8 cellular contexts compared by ENCODE assay signal in the genomic region with DNA sequence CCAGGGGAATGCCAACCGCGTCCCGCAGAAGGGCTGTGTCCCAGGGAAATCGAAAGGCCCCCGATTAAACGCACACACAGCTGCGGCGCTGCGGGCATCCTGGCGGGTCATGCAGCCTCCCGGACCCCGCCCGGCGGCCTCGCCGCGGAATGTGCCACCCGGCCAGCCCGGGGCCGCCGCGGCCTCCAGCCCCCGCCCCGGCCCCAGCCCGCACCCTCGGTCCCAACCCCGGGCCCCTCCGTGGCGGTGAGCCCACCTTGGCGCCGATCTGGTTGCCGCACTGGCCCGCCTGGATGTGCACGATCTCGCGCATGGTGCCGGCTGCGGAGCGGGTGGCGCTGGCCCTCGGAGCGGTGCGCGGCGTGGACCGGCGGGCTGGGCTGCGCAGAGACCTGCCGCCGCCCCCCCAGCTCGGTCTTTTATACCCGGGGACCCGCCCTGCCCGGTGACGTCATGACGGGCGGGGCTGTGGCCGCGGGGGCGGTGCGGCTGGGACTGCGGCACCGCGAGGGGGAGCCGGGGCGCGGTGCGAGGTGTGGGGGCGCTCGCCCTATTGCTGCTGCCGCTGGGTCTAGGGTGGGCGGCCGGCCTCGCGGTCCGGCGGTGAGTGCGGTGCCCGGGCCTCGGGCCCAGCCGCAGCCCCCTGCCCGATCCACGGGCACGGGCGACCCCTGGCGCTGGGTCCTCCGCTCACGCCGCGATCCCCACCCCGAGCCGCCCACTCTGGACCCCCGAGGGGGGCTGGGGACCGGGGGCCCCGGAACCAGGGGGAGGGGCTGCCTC. TPM values are rescaled to one million over a fixed set of nuclear protein-coding genes. Genes with fewer than 3 reads are reported as not detected.
DNase-seq lines count a peak whose midpoint lies in the region; ATAC-seq and TF ChIP-seq lines count a peak whose summit lies in the region.

Gene TUBB2A, minus strand, starts transcription at position 394 of the 783 bp plus-strand sequence. Its CDS starts 81 bp downstream, at position 313.

- no peaks in the 10 kb centered on the region for H3K36me3 ChIP-seq in rectal smooth muscle tissue (ENCODE audit: control insufficient read depth, insufficient read depth, low read length)
- peaks cover 0 to 7% of the 10 kb centered on the region in 2 donors for H3K36me3 ChIP-seq in vagina

- peak within 1 kb of the TSS; percentile 89 for H3K4me3 Mint-ChIP-seq in T-helper 17 cell

- H3K4me1 ChIP-seq in right cardiac atrium (ENCODE audit: control insufficient read depth, insufficient read depth, low read length) (no peaks in the 10 kb centered on the region), rectal smooth muscle tissue (ENCODE audit: control insufficient read depth, insufficient read depth, low read length) (peaks cover 7% of the 10 kb centered on the region), vagina (peaks cover 42% of the 10 kb centered on the region)

- H3K9me3 ChIP-seq in T-helper 17 cell (ENCODE audit: control insufficient read depth, low read length, poor library complexity, severe bottlenecking) = no peaks in the 10 kb centered on the region
- no peaks in the 10 kb centered on the region for H3K9me3 ChIP-seq in right cardiac atrium (ENCODE audit: control insufficient read depth, low read length)
- no peaks in the 10 kb centered on the region for H3K9me3 ChIP-seq in vagina

- WGBS in right cardiac atrium = under 1% methylated on average over 95 of the region's 95 CpGs

- DNase-seq in GM03348 (ENCODE audit: low spot score) (peak; percentile 99), LHCN-M2 (ENCODE audit: low read depth) (peak; percentile 76), T-helper 17 cell (peak; percentile 87 to 92 (median 88)), right cardiac atrium (peak; percentile 87 to 96 (median 95)), vagina (ENCODE audit: extremely low spot score in 2 of 2) (no peak)

- intact Hi-C loops in right cardiac atrium (cut with DNase I) (no loop called here), vagina (cut with DNase I) (no loop called here)

- H3K9ac ChIP-seq in rectal smooth muscle tissue (ENCODE audit: low read length) = peak within 1 kb of the TSS; percentile 62

- H3K27me3 ChIP-seq in right cardiac atrium (ENCODE audit: control insufficient read depth, insufficient read depth) (no peaks in the 10 kb centered on the region), rectal smooth muscle tissue (ENCODE audit: control insufficient read depth, insufficient read depth, low read length) (no peaks in the 10 kb centered on the region), vagina (no peaks in the 10 kb centered on the region)

- no peaks in the 10 kb centered on the region for H3K36me3 Mint-ChIP-seq in T-helper 17 cell (ENCODE audit: low read depth)

- ATAC-seq in GM21786 (IDR thresholded peaks at IDR 0.05; ENCODE audit: unreplicated experiment) (peak; percentile 77), T-helper 17 cell (peak; percentile 77), right cardiac atrium (peak; percentile 89 to 94)

- H3K27ac ChIP-seq in angular gyrus (ENCODE audit: low read depth, low read length) = peak within 1 kb of the TSS; percentile 84
- peak within 1 kb of the TSS; percentile 83 for H3K27ac ChIP-seq in right cardiac atrium (ENCODE audit: low read length)
- peak within 1 kb of the TSS; percentile 96 for H3K27ac ChIP-seq in rectal smooth muscle tissue (ENCODE audit: low read depth, low read length)
- peak within 1 kb of the TSS; percentile 100 for H3K27ac ChIP-seq in vagina

- peaks cover 25% of the 10 kb centered on the region for H3K4me1 Mint-ChIP-seq in T-helper 17 cell

- TF ChIP-seq CTCF in vagina (IDR thresholded peaks at IDR 0.05) = peak in 1 of 3 experiments; percentile 23

- H3K27me3 Mint-ChIP-seq in T-helper 17 cell = no peaks in the 10 kb centered on the region

- peak within 1 kb of the TSS; percentile 88 for H3K4me3 ChIP-seq in right cardiac atrium (ENCODE audit: low read length)
- peak within 1 kb of the TSS; percentile 77 for H3K4me3 ChIP-seq in rectal smooth muscle tissue (ENCODE audit: low read length)
- peak within 1 kb of the TSS; percentile 91 to 99 for H3K4me3 ChIP-seq in vagina

- peak within 1 kb of the TSS; percentile 93 for H3K27ac Mint-ChIP-seq in T-helper 17 cell

- TF ChIP-seq POLR2A in vagina (IDR thresholded peaks at IDR 0.05) = peak; percentile 91 to 98

RNA-seq across cellular contexts. Expression of gene TUBB2A, which starts in this region (rescaled TPM):
- total RNA-seq in LHCN-M2 (2014; rRNA removed) (197 TPM in 2 replicates), T-helper 17 cell (10 to 100 TPM; 51.6 to 74.8 TPM), right cardiac atrium (10 to 100 TPM; 24.3 to 30.1 (median 27.5) TPM), vagina (72.7 TPM)
- polyA plus RNA-seq in LHCN-M2 (2012) = 380 TPM
- polyA plus RNA-seq in right cardiac atrium = 43.1 TPM

Comparison
In these comparisons a context has a peak if more than half of its experiments do, and no peak if none do; other contexts are left out.
1. DNase-seq: peak in GM03348 (single experiment), LHCN-M2 (single experiment), T-helper 17 cell (3 of 3) and right cardiac atrium (3 of 3); none in vagina (0 of 2).
2. Peak in every context shown above with its lines, with median percentiles within 50 percentile points of each other: ATAC-seq, H3K27ac ChIP-seq and H3K4me3 ChIP-seq.